1 cellular context compared by ENCODE assay signal in the genomic region with DNA sequence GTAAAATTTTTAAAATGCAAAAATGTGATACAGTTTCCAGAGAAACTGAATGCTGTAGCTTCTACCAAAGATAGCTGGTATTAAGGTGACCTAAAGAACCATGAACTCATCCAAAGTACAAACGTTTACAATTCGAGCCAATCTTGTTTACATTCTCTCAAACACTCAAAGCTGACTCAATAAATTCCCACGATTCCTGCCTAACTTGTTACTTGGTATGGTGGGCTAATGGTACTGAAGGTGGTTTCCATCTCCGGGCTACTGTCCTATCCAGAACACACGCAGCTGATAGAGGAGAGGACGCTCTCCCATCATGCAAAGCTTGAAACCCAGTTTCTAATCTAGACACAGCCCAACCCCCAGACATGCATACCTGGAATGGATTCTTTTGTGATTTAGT.
TF ChIP-seq lines count a peak whose summit lies in the region.

No MANE protein-coding gene starts in this region.

TF ChIP-seq in WTC11, 78 proteins besides CTCF, POLR2A, EP300 and RAD21:
- TF ChIP-seq, protein P1, sequence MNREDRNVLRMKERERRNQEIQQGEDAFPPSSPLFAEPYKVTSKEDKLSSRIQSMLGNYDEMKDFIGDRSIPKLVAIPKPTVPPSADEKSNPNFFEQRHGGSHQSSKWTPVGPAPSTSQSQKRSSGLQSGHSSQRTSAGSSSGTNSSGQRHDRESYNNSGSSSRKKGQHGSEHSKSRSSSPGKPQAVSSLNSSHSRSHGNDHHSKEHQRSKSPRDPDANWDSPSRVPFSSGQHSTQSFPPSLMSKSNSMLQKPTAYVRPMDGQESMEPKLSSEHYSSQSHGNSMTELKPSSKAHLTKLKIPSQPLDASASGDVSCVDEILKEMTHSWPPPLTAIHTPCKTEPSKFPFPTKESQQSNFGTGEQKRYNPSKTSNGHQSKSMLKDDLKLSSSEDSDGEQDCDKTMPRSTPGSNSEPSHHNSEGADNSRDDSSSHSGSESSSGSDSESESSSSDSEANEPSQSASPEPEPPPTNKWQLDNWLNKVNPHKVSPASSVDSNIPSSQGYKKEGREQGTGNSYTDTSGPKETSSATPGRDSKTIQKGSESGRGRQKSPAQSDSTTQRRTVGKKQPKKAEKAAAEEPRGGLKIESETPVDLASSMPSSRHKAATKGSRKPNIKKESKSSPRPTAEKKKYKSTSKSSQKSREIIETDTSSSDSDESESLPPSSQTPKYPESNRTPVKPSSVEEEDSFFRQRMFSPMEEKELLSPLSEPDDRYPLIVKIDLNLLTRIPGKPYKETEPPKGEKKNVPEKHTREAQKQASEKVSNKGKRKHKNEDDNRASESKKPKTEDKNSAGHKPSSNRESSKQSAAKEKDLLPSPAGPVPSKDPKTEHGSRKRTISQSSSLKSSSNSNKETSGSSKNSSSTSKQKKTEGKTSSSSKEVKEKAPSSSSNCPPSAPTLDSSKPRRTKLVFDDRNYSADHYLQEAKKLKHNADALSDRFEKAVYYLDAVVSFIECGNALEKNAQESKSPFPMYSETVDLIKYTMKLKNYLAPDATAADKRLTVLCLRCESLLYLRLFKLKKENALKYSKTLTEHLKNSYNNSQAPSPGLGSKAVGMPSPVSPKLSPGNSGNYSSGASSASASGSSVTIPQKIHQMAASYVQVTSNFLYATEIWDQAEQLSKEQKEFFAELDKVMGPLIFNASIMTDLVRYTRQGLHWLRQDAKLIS (CRISPR knock-in tag; IDR thresholded peaks at IDR 0.05; ENCODE audit: borderline replicate concordance): no peak
- TF ChIP-seq, protein P2, sequence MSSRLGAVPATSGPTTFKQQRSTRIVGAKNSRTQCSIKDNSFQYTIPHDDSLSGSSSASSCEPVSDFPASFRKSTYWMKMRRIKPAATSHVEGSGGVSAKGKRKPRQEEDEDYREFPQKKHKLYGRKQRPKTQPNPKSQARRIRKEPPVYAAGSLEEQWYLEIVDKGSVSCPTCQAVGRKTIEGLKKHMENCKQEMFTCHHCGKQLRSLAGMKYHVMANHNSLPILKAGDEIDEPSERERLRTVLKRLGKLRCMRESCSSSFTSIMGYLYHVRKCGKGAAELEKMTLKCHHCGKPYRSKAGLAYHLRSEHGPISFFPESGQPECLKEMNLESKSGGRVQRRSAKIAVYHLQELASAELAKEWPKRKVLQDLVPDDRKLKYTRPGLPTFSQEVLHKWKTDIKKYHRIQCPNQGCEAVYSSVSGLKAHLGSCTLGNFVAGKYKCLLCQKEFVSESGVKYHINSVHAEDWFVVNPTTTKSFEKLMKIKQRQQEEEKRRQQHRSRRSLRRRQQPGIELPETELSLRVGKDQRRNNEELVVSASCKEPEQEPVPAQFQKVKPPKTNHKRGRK (CRISPR knock-in tag; IDR thresholded peaks at IDR 0.05; ENCODE audit: borderline replicate concordance): no peak
- no peak for TF ChIP-seq GTF2I (CRISPR knock-in tag; conservative IDR thresholded peaks at IDR 0.05)
- no peak for TF ChIP-seq FOXK1 (CRISPR knock-in tag; IDR thresholded peaks at IDR 0.05)
- TF ChIP-seq ZNF416 (CRISPR knock-in tag; IDR thresholded peaks at IDR 0.05): no peak
- TF ChIP-seq, protein P3, sequence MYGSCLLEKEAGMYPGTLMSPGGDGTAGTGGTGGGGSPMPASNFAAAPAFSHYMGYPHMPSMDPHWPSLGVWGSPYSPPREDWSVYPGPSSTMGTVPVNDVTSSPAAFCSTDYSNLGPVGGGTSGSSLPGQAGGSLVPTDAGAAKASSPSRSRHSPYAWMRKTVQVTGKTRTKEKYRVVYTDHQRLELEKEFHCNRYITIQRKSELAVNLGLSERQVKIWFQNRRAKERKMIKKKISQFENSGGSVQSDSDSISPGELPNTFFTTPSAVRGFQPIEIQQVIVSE (CRISPR knock-in tag; IDR thresholded peaks at IDR 0.05; ENCODE audit: borderline replicate concordance): no peak
- TF ChIP-seq ZNF138 (CRISPR knock-in tag; conservative IDR thresholded peaks at IDR 0.05): no peak
- TF ChIP-seq, protein P4, sequence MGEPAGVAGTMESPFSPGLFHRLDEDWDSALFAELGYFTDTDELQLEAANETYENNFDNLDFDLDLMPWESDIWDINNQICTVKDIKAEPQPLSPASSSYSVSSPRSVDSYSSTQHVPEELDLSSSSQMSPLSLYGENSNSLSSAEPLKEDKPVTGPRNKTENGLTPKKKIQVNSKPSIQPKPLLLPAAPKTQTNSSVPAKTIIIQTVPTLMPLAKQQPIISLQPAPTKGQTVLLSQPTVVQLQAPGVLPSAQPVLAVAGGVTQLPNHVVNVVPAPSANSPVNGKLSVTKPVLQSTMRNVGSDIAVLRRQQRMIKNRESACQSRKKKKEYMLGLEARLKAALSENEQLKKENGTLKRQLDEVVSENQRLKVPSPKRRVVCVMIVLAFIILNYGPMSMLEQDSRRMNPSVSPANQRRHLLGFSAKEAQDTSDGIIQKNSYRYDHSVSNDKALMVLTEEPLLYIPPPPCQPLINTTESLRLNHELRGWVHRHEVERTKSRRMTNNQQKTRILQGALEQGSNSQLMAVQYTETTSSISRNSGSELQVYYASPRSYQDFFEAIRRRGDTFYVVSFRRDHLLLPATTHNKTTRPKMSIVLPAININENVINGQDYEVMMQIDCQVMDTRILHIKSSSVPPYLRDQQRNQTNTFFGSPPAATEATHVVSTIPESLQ (CRISPR knock-in tag; IDR thresholded peaks at IDR 0.05): no peak
- TF ChIP-seq NFE2L1 (CRISPR knock-in tag; IDR thresholded peaks at IDR 0.05): no peak
TF ChIP-seq in WTC11: peak in this region for 0.
